9 cellular contexts compared by ENCODE assay signal in the genomic region with DNA sequence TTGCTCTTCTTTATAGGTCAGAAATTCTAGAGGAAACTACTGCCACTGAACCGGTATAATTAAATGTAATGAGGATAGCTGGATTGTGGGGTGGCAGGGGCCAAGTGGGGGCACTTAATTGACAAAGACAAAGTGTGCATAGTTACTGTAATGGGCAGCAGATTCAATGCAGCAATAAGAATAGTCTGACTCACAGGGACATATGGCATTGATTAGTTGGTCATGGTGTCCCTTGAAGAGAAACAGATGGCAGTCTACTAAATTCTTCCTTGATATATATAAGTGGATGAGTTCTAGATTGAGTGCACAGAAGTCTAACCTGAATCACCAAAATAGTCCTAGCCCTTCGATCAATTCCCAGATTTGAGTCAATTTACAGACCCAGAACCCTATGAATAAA. TPM values are rescaled to one million over a fixed set of nuclear protein-coding genes. Genes with fewer than 3 reads are reported as not detected.
A peak's percentile ranks its signal among the peaks of the same experiment; 100 is the strongest.
DNase-seq lines count a peak whose midpoint lies in the region; FAIRE-seq and TF ChIP-seq lines count a peak whose summit lies in the region.
"Had no signal": no experiment of that assay in that cellular context is flagged by ENCODE, and none has a peak within 500 bp of the region (broad histone marks: within the 10 kb centered on the region; RNA-seq: fewer than 3 reads in every experiment).

No MANE protein-coding gene starts in this region.

- DNase-seq in BJ (ENCODE audit: low read depth): peak; percentile 44
- DNase-seq in ascending aorta (ENCODE audit: low spot score in 2 of 2): no peak
- no peak for DNase-seq in effector CD4-positive, alpha-beta T cell
- DNase-seq in retina: no peak
- no peak for DNase-seq in urothelium cell line (ENCODE audit: low spot score)
- DNase-seq in GM13976 (ENCODE audit: low spot score): no peak

- POLR2A ChIA-PET in BJ (lab: Charles Lee): no interaction called here

- H3K36me3 ChIP-seq in BJ (ENCODE audit: control insufficient read depth, insufficient read depth, low read length): no peaks in the 10 kb centered on the region
- H3K36me3 ChIP-seq in HUES6 (ENCODE audit: control insufficient read depth, insufficient read depth, low read length): no peaks in the 10 kb centered on the region
- no peaks in the 10 kb centered on the region for H3K36me3 ChIP-seq in ascending aorta
- no peaks in the 10 kb centered on the region for H3K36me3 ChIP-seq in muscle layer of duodenum (ENCODE audit: control insufficient read depth in 1 of 2, insufficient read depth in 2 of 2, low read length in 2 of 2)

- H3K4me3 ChIP-seq in BJ (ENCODE audit: low read depth, low read length): peak overlapping the region; percentile 10; the same call in 1 of the 2 replicates
- peak overlapping the region; percentile 74; the same call in 1 of the 2 replicates for H3K4me3 ChIP-seq in HUES6 (ENCODE audit: low read depth, low read length)
- H3K4me3 ChIP-seq in ascending aorta: peak overlapping the region; percentile 56 to 88
- peak overlapping the region; percentile 81 to 84 for H3K4me3 ChIP-seq in muscle layer of duodenum (ENCODE audit: low read depth in 1 of 2, low read length in 2 of 2)

- no peaks in the 10 kb centered on the region for H3K4me1 ChIP-seq in HUES6 (ENCODE audit: control insufficient read depth, insufficient read depth, low read length)
- no peaks in the 10 kb centered on the region for H3K4me1 ChIP-seq in ascending aorta
- H3K4me1 ChIP-seq in muscle layer of duodenum (ENCODE audit: control insufficient read depth in 1 of 2, insufficient read depth in 2 of 2, low read length in 2 of 2): peaks cover 12 to 44% of the 10 kb centered on the region in 2 donors

- in situ Hi-C loops in GM13976 (cut with MboI; ENCODE audit: low sequenced_read_pairs, unreplicated experiment): no loop called here

- CTCF ChIA-PET in BJ (lab: Yijun Ruan, JAX): no interaction called here

- TF ChIP-seq CTCF in BJ (IDR thresholded peaks at IDR 0.05; ENCODE audit: insufficient read depth, low read depth, low read length) (no peak), ascending aorta (IDR thresholded peaks at IDR 0.05) (no peak), GM13976 (IDR thresholded peaks at IDR 0.05; ENCODE audit: borderline replicate concordance, control extremely low read depth, extremely low read depth, insufficient read depth, missing control alignments) (no peak)

- H3K9me3 ChIP-seq in HUES6 (ENCODE audit: control insufficient read depth, insufficient read depth, low read depth, low read length): no peaks in the 10 kb centered on the region; the same call in 1 of the 2 replicates
- H3K9me3 ChIP-seq in ascending aorta: no peaks in the 10 kb centered on the region
- H3K9me3 ChIP-seq in muscle layer of duodenum (ENCODE audit: control insufficient read depth in 1 of 2, low read length in 2 of 2): no peaks in the 10 kb centered on the region

- H3K27ac ChIP-seq in HUES6 (ENCODE audit: low read depth, low read length): no peak overlapping the region
- H3K27ac ChIP-seq in ascending aorta: no peak overlapping the region
- H3K27ac ChIP-seq in muscle layer of duodenum (ENCODE audit: low read length): no peak overlapping the region

- no peak overlapping the region for H3K9ac ChIP-seq in HUES6 (ENCODE audit: low read length)

- no peak for FAIRE-seq in urothelium cell line (lab: Jason Lieb, UNC)

- intact Hi-C loops in ascending aorta (cut with DNase I): no loop called here

- no peaks in the 10 kb centered on the region for H3K27me3 ChIP-seq in BJ (ENCODE audit: control insufficient read depth, insufficient read depth, low read length)
- peaks cover 2% of the 10 kb centered on the region; the same call in 1 of the 2 replicates for H3K27me3 ChIP-seq in HUES6 (ENCODE audit: control insufficient read depth, insufficient read depth, low read length)
- H3K27me3 ChIP-seq in ascending aorta: no peaks in the 10 kb centered on the region
- H3K27me3 ChIP-seq in muscle layer of duodenum (ENCODE audit: low read depth, low read length): no peaks in the 10 kb centered on the region

RNA-seq across cellular contexts. Expression of gene ZNF75D, which starts 3.1 kb away (rescaled TPM):
- polyA plus RNA-seq in BJ (2011; rRNA removed): 3.9 and 5.8 TPM in 2 replicates
- polyA minus RNA-seq in BJ (2011; rRNA and poly(A)+ RNA removed): 3.6 and 4.3 TPM in 2 replicates
- 4.0 TPM for total RNA-seq in ascending aorta

RNA-seq across cellular contexts. Expression of gene ZNF449, which starts 3.8 kb away (rescaled TPM):
- polyA plus RNA-seq in BJ (2011; rRNA removed): 5.0 and 7.4 TPM in 2 replicates
- 2.6 and 2.8 TPM in 2 replicates for polyA minus RNA-seq in BJ (2011; rRNA and poly(A)+ RNA removed)
- 4.0 TPM for total RNA-seq in ascending aorta

RNA-seq across cellular contexts. Expression of gene ETDC, which starts 31.5 kb away (rescaled TPM):
- not detected in 2 replicates for polyA plus RNA-seq in BJ (2011; rRNA removed)
- polyA minus RNA-seq in BJ (2011; rRNA and poly(A)+ RNA removed): not detected in 2 replicates
- total RNA-seq in ascending aorta: not detected
- total RNA-seq: T-helper 2 cell treated with Interferon-gamma antibody and Interleukin-4, amounts not matched to agents 100 ng/mL and 5 ng/mL, for 36 hours had no signal

Comparison
In these comparisons a context has a peak if more than half of its experiments do, and no peak if none do; other contexts are left out.
1. H3K4me3 ChIP-seq: peak in every context shown above with its lines; median percentile 82 in muscle layer of duodenum; 74 in HUES6; 72 in ascending aorta; 10 in BJ.